15 cellular contexts compared by ENCODE assay signal in genomic region chr3:100106531-100107155, GRCh38. TPM values are rescaled to one million over a fixed set of nuclear protein-coding genes. Genes with fewer than 3 reads are reported as not detected.
A peak's percentile ranks its signal among the peaks of the same experiment; 100 is the strongest.
DNase-seq lines count a peak whose midpoint lies in the region; ATAC-seq, FAIRE-seq and TF ChIP-seq lines count a peak whose summit lies in the region.
"Had no signal": no experiment of that assay in that cellular context is flagged by ENCODE, and none has a peak within 500 bp of the region (broad histone marks: within the 10 kb centered on the region; RNA-seq: fewer than 3 reads in every experiment).

No MANE protein-coding gene starts in this region.

- peaks cover 40% of the 10 kb centered on the region for H3K4me1 Mint-ChIP-seq in activated naive CD8-positive, alpha-beta T cell treated with anti-CD3 and anti-CD28 coated beads for 36 hours

- H3K4me3 ChIP-seq in AG10803 (ENCODE audit: low read length), result no peak overlapping the region
- H3K4me3 ChIP-seq in keratinocyte (ENCODE audit: control insufficient read depth in 2 of 3, extremely low read depth in 1 of 3, insufficient read depth in 2 of 3, low read depth in 1 of 3, low read length in 3 of 3), result no peak overlapping the region
- no peak overlapping the region for H3K4me3 ChIP-seq in GM23248

- H3K27me3 ChIP-seq in keratinocyte (ENCODE audit: control insufficient read depth, extremely low read depth, insufficient read depth, low read length) (no peaks in the 10 kb centered on the region), GM23248 (replicated peaks; ENCODE audit: insufficient read depth) (no peaks in the 10 kb centered on the region)

- FAIRE-seq in GM18507 (lab: Jason Lieb, UNC), result peak; percentile 26
- FAIRE-seq in keratinocyte (lab: Jason Lieb, UNC), result peak; percentile 83
- FAIRE-seq: HTR-8/SVneo had no signal

- in situ Hi-C loops in GM23248 (cut with MboI), result no loop called here

- H3K4me1 ChIP-seq in keratinocyte (ENCODE audit: control insufficient read depth, extremely low read depth, insufficient read depth, low read length), result peaks cover 29% of the 10 kb centered on the region
- H3K4me1 ChIP-seq in GM23248 (ENCODE audit: insufficient read depth), result peaks cover 31% of the 10 kb centered on the region

- H2AFZ ChIP-seq in keratinocyte (ENCODE audit: control insufficient read depth, low read length) (no peak overlapping the region), GM23248 (no peak overlapping the region)

- H3K9me3 Mint-ChIP-seq in activated naive CD8-positive, alpha-beta T cell treated with anti-CD3 and anti-CD28 coated beads for 36 hours, result no peaks in the 10 kb centered on the region
- H3K9me3 Mint-ChIP-seq: CD4-positive, CD25-positive, alpha-beta regulatory T cell had no signal

- no peaks in the 10 kb centered on the region; the same call in 1 of the 2 replicates for H3F3A ChIP-seq in GM23248 (ENCODE audit: insufficient read depth)

- DNase-seq in AG10803 (ENCODE audit: low read depth), result peak; percentile 40
- DNase-seq in GM18507 (ENCODE audit: extremely low spot score, insufficient read length, low read depth), result no peak
- no peak for DNase-seq in activated naive CD8-positive, alpha-beta T cell treated with anti-CD3 and anti-CD28 coated beads for 36 hours
- peak; percentile 53 for DNase-seq in keratinocyte (ENCODE audit: low read depth, low spot score)
- no peak for DNase-seq in NCI-H82 (lab: John Stamatoyannopoulos, UW)
- no peak for DNase-seq in DMS153 (lab: John Stamatoyannopoulos, UW)
- DNase-seq in GM23248, result no peak
- DNase-seq: activated CD4-positive, alpha-beta T cell treated with anti-CD3 and anti-CD28 coated beads, Interleukin-2, amount 10 ng/mL, durations not matched to agents 7 days and 5 days; amniotic stem cell; CD4-positive, CD25-positive, alpha-beta regulatory T cell; naive thymus-derived CD4-positive, alpha-beta T cell; NCI-H2029; stimulated activated CD4-positive, alpha-beta T cell treated with anti-CD3 and anti-CD28 coated beads, Interleukin-12 subunit alpha, Interleukin-12 subunit beta, amount 100 ng/mL, for 4 hours had no signal

- H3K79me2 ChIP-seq in keratinocyte (ENCODE audit: control insufficient read depth, insufficient read depth, low read length) (no peaks in the 10 kb centered on the region), GM23248 (ENCODE audit: insufficient read depth) (no peaks in the 10 kb centered on the region)

- no peaks in the 10 kb centered on the region for H3K27me3 Mint-ChIP-seq in activated naive CD8-positive, alpha-beta T cell treated with anti-CD3 and anti-CD28 coated beads for 36 hours
- H3K27me3 Mint-ChIP-seq: activated CD4-positive, alpha-beta T cell treated with anti-CD3 and anti-CD28 coated beads, Interleukin-2, amount 10 ng/mL, durations not matched to agents 7 days and 5 days; CD4-positive, CD25-positive, alpha-beta regulatory T cell; naive thymus-derived CD4-positive, alpha-beta T cell had no signal

- H3K27ac ChIP-seq in keratinocyte (ENCODE audit: control insufficient read depth, insufficient read depth, low read length) (peak overlapping the region; percentile 54), GM23248 (no peak overlapping the region)

- peaks cover 55% of the 10 kb centered on the region for H3K36me3 Mint-ChIP-seq in activated naive CD8-positive, alpha-beta T cell treated with anti-CD3 and anti-CD28 coated beads for 36 hours

- H3K27ac Mint-ChIP-seq in activated naive CD8-positive, alpha-beta T cell treated with anti-CD3 and anti-CD28 coated beads for 36 hours, result peak overlapping the region; percentile 93
- H3K27ac Mint-ChIP-seq: CD4-positive, CD25-positive, alpha-beta regulatory T cell had no signal

- no peaks in the 10 kb centered on the region for H4K20me1 ChIP-seq in keratinocyte (ENCODE audit: control insufficient read depth, extremely low read depth, insufficient read depth, low read length)
- H4K20me1 ChIP-seq in GM23248 (ENCODE audit: insufficient read depth), result no peaks in the 10 kb centered on the region

- TF ChIP-seq CTCF in AG10803 (conservative IDR thresholded peaks at IDR 0.05; ENCODE audit: low read length) (no peak), keratinocyte (optimal IDR thresholded peaks at IDR 0.05 in 1 of 3, IDR thresholded peaks at IDR 0.05 in 1 of 3, conservative IDR thresholded peaks at IDR 0.05 in 1 of 3; ENCODE audit: extremely low read depth in 1 of 3, insufficient read depth in 2 of 3, low read length in 3 of 3) (no peak)

- H3K9me1 ChIP-seq in keratinocyte (ENCODE audit: control insufficient read depth, extremely low read depth, insufficient read depth, low read length), result no peaks in the 10 kb centered on the region

- H3K9me3 ChIP-seq in keratinocyte (ENCODE audit: control insufficient read depth, low read depth, low read length), result no peaks in the 10 kb centered on the region
- no peaks in the 10 kb centered on the region for H3K9me3 ChIP-seq in GM23248 (ENCODE audit: low read depth)

- H3K9ac ChIP-seq in keratinocyte (ENCODE audit: control insufficient read depth, extremely low read depth, insufficient read depth, low read length) (no peak overlapping the region), GM23248 (no peak overlapping the region)

- H3K36me3 ChIP-seq in keratinocyte (ENCODE audit: control insufficient read depth in 2 of 2, extremely low read depth in 1 of 2, insufficient read depth in 2 of 2, low read length in 2 of 2) (no peaks in the 10 kb centered on the region), GM23248 (ENCODE audit: low read depth) (no peaks in the 10 kb centered on the region)

- H3K4me3 Mint-ChIP-seq in activated naive CD8-positive, alpha-beta T cell treated with anti-CD3 and anti-CD28 coated beads for 36 hours, result no peak overlapping the region
- H3K4me3 Mint-ChIP-seq: activated CD4-positive, alpha-beta T cell treated with anti-CD3 and anti-CD28 coated beads, Interleukin-2, amount 10 ng/mL, durations not matched to agents 7 days and 5 days; CD4-positive, CD25-positive, alpha-beta regulatory T cell; naive thymus-derived CD4-positive, alpha-beta T cell had no signal

- no peaks in the 10 kb centered on the region for H3K9me2 ChIP-seq in GM23248 (ENCODE audit: insufficient read depth)

- dilution Hi-C loops in keratinocyte (cut with MboI; ENCODE audit: extremely low pct_ligation_motif_present, low sequenced_read_pairs), result no loop called here

- no peak for ATAC-seq in GM18517 (IDR thresholded peaks at IDR 0.05; ENCODE audit: unreplicated experiment)
- ATAC-seq: naive thymus-derived CD4-positive, alpha-beta T cell had no signal

- H3K4me2 ChIP-seq in keratinocyte (ENCODE audit: control insufficient read depth, extremely low read depth, insufficient read depth, low read depth, low read length) (peak overlapping the region; percentile 63), GM23248 (ENCODE audit: unreplicated experiment) (no peak overlapping the region)

RNA-seq across cellular contexts. Expression of gene FILIP1L, which starts 7.7 kb away (rescaled TPM):
- under 1 TPM; 0.35 to 0.48 TPM for total RNA-seq in activated naive CD8-positive, alpha-beta T cell treated with anti-CD3 and anti-CD28 coated beads for 36 hours
- polyA plus RNA-seq in keratinocyte (14.7 to 27.4 TPM (median 20.6 TPM) in 3 replicates), GM23248 (2016; fragmentation: Nextera tagmentation; extraction: Ambion mirVana) (60.9 and 66.3 TPM in 2 replicates)
- polyA plus RNA-seq in keratinocyte (2011; ENCODE audit: low read depth), result 55.0 TPM
- polyA plus RNA-seq in keratinocyte (2011; cell fraction: cytosol; rRNA removed), result 18.1 and 18.9 TPM in 2 replicates
- 27.5 and 29.4 TPM in 2 replicates for polyA plus RNA-seq in keratinocyte (2011; cell fraction: nucleus; rRNA removed)
- 15.0 and 16.0 TPM in 2 replicates for polyA plus RNA-seq in keratinocyte (2012; ENCODE audit: low replicate concordance)
- polyA minus RNA-seq in keratinocyte, result 13.7 to 25.8 TPM (median 23.1 TPM) in 3 replicates
- polyA minus RNA-seq in keratinocyte (2011; cell fraction: cytosol; rRNA and poly(A)+ RNA removed), result 18.6 TPM
- 11.6 and 29.4 TPM in 2 replicates for polyA minus RNA-seq in keratinocyte (2011; cell fraction: nucleus; rRNA and poly(A)+ RNA removed)
- 45.0 and 48.2 TPM in 2 replicates for total RNA-seq in GM23248 (2014; rRNA removed; shearing (Covaris generic))

Comparison
In these comparisons a context has a peak if more than half of its experiments do, and no peak if none do; other contexts are left out.
1. DNase-seq: peak in AG10803 (single experiment) and keratinocyte (single experiment); none in GM18507 (single experiment), activated naive CD8-positive, alpha-beta T cell treated with anti-CD3 and anti-CD28 coated beads for 36 hours (single experiment), NCI-H82 (single experiment), DMS153 (single experiment) and GM23248 (single experiment).
2. RNA of gene FILIP1L, which starts 7.7 kb away (total RNA-seq): 45.0 to 48.2 TPM in GM23248; 0.35 to 0.48 TPM in activated naive CD8-positive, alpha-beta T cell treated with anti-CD3 and anti-CD28 coated beads for 36 hours; every median in the first group is over 10 times any median in the second.